Comparison of ENCODE assay signal across 17 cellular contexts in the genomic region with DNA sequence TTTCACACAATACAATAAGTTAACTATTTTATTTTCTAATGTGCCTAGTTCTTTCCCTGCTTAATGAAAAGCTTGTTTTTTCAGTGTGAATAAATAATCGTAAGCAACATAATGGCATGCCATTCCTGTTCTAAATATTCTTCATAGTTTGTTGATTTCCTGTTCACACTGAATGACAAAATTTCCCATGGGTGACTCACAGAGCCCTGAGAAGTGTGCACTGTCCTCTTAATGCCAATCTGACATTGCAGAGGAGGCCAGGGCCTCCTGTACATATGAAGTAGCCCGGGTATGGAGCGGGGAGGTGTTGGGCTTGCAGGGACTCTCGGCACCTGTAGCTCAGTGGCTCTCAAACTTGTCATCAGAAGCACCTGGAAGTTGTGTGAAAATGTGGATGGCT. TPM values are rescaled to one million over a fixed set of nuclear protein-coding genes. Genes with fewer than 3 reads are reported as not detected.
A peak's percentile ranks its signal among the peaks of the same experiment; 100 is the strongest.
DNase-seq lines count a peak whose midpoint lies in the region; ATAC-seq, FAIRE-seq and TF ChIP-seq lines count a peak whose summit lies in the region.
"Had no signal": no experiment of that assay in that cellular context is flagged by ENCODE, and none has a peak within 500 bp of the region (broad histone marks: within the 10 kb centered on the region; RNA-seq: fewer than 3 reads in every experiment).

No MANE protein-coding gene starts in this region.

- POLR2A ChIA-PET in PC-9 (lab: Charles Lee; ENCODE audit: unreplicated experiment), result no interaction called here

- H3K27me3 ChIP-seq in PC-9 (ENCODE audit: insufficient read depth, low read depth), result no peaks in the 10 kb centered on the region
- no peaks in the 10 kb centered on the region for H3K27me3 ChIP-seq in right lobe of liver

- peaks cover 0 to 10% of the 10 kb centered on the region in 2 donors for H3K9me3 Mint-ChIP-seq in stimulated activated naive CD8-positive, alpha-beta T cell treated with anti-CD3 and anti-CD28 coated beads, Interleukin-15, amount 100 ng/mL, for 72 hours

- H3K9me2 ChIP-seq in PC-9 (ENCODE audit: insufficient read depth), result no peaks in the 10 kb centered on the region

- peaks cover 41% of the 10 kb centered on the region for H3K27me3 Mint-ChIP-seq in stimulated activated naive CD8-positive, alpha-beta T cell treated with anti-CD3 and anti-CD28 coated beads, Interleukin-15, amount 100 ng/mL, for 72 hours

- no TSS peak for BruUV-seq in PC-9 (replicated peaks; lab: Mats Ljungman, UMichigan)

- no peak for TF ChIP-seq CTCF in PC-9 (conservative IDR thresholded peaks at IDR 0.05)
- no peak for TF ChIP-seq CTCF in epithelial cell of esophagus (IDR thresholded peaks at IDR 0.05; ENCODE audit: insufficient read depth, low read depth, low read length, missing control alignments)
- no peak for TF ChIP-seq CTCF in right lobe of liver (IDR thresholded peaks at IDR 0.05)

- H3K4me3 Mint-ChIP-seq in stimulated activated naive CD8-positive, alpha-beta T cell treated with anti-CD3 and anti-CD28 coated beads, Interleukin-15, amount 100 ng/mL, for 72 hours, result no peak overlapping the region

- no peak for FAIRE-seq in urothelium cell line (lab: Jason Lieb, UNC)
- FAIRE-seq: A204.1, H54 had no signal

- H3K4me1 Mint-ChIP-seq in stimulated activated naive CD8-positive, alpha-beta T cell treated with anti-CD3 and anti-CD28 coated beads, Interleukin-15, amount 100 ng/mL, for 72 hours, result peaks cover 31% of the 10 kb centered on the region

- no peak overlapping the region for H3K4me3 ChIP-seq in PC-9
- no peak overlapping the region for H3K4me3 ChIP-seq in epithelial cell of esophagus (ENCODE audit: low read length)
- H3K4me3 ChIP-seq in right lobe of liver, result no peak overlapping the region

- H3K4me1 ChIP-seq in PC-9 (replicated peaks; ENCODE audit: insufficient read depth), result no peaks in the 10 kb centered on the region
- H3K4me1 ChIP-seq in right lobe of liver, result no peaks in the 10 kb centered on the region

- CTCF ChIA-PET in PC-9 (lab: Charles Lee), result interaction anchor here (0.5 kb wide), 1 partner anchor 66 kb away, joined by 4 read pairs; no protein-coding TSS in a partner anchor

- peak; percentile 49 for ATAC-seq in stimulated activated naive CD8-positive, alpha-beta T cell treated with anti-CD3 and anti-CD28 coated beads, Interleukin-15, Interleukin-2, amounts not matched to agents 100 U/mL and 50 U/mL, for 24 hours
- ATAC-seq in stimulated activated naive CD8-positive, alpha-beta T cell treated with anti-CD3 and anti-CD28 coated beads, Interleukin-15, amount 100 ng/mL, for 72 hours, result no peak
- ATAC-seq in GM19035 (IDR thresholded peaks at IDR 0.05; ENCODE audit: unreplicated experiment), result no peak
- no peak for ATAC-seq in right lobe of liver

- H3K27ac ChIP-seq in PC-9 (no peak overlapping the region), right lobe of liver (no peak overlapping the region)
- H3K27ac ChIP-seq: C4-2B, HL-60 had no signal

- no peak overlapping the region for H3K27ac Mint-ChIP-seq in stimulated activated naive CD8-positive, alpha-beta T cell treated with anti-CD3 and anti-CD28 coated beads, Interleukin-15, amount 100 ng/mL, for 72 hours

- no peak for TF ChIP-seq POLR2A in right lobe of liver (IDR thresholded peaks at IDR 0.05)

- no peaks in the 10 kb centered on the region for H3K36me3 ChIP-seq in PC-9 (ENCODE audit: low read depth)
- no peaks in the 10 kb centered on the region for H3K36me3 ChIP-seq in right lobe of liver

- no peaks in the 10 kb centered on the region for H3K79me2 ChIP-seq in PC-9 (ENCODE audit: low read depth)

- 82% methylated on average over 4 of the region's 4 CpGs for WGBS in right lobe of liver (ENCODE audit: insufficient coverage, low coverage, low lambda C conversion rate, missing lambda C conversion rate)

- DNase-seq in stimulated activated naive CD8-positive, alpha-beta T cell treated with anti-CD3 and anti-CD28 coated beads, Interleukin-15, Interleukin-2, amounts not matched to agents 100 U/mL and 50 U/mL, for 24 hours, result no peak
- no peak for DNase-seq in stimulated activated naive CD8-positive, alpha-beta T cell treated with anti-CD3 and anti-CD28 coated beads, Interleukin-15, amount 100 ng/mL, for 72 hours
- DNase-seq in PC-9 (peak; percentile 3 to 47), epithelial cell of esophagus (ENCODE audit: low read depth) (peak; percentile 34), urothelium cell line (ENCODE audit: low spot score) (peak; percentile 39), SKM-1 treated with dmso at 0.1 percent for 144 hours (lab: John Stamatoyannopoulos, UW; ENCODE audit: unreplicated experiment) (no peak), right lobe of liver (no peak)
- DNase-seq: DMS 273 treated with DMSO at 0.1 percent for 48 hours, NCI-H1436, NCI-H2029, NCI-H510A, NCI-H774 had no signal

- H3K4me2 ChIP-seq in PC-9, result no peak overlapping the region

- H3F3A ChIP-seq in PC-9 (ENCODE audit: insufficient read depth, low read depth), result 0 out of 2 replicates have a peak, but pooled peaks cover 4% of the 10 kb centered on the region

- H3K9me3 ChIP-seq in PC-9 (ENCODE audit: insufficient read depth, low read depth) (no peaks in the 10 kb centered on the region), right lobe of liver (no peaks in the 10 kb centered on the region)

- intact Hi-C loops in PC-9 (cut with micrococcal nuclease; ENCODE audit: unreplicated experiment), result no loop called here
- intact Hi-C loops in right lobe of liver (cut with DNase I), result no loop called here

- no peak overlapping the region for H2AFZ ChIP-seq in PC-9

- H4K20me1 ChIP-seq in PC-9 (ENCODE audit: insufficient read depth), result no peaks in the 10 kb centered on the region

RNA-seq across cellular contexts. Expression of gene CCR3, which starts 24.3 kb away (rescaled TPM):
- total RNA-seq in PC-9 (2021), result 1.7 and 3.1 TPM in 2 replicates
- under 1 TPM in 1 of 6 experiments, not detected in 5; 0.27 TPM for total RNA-seq in right lobe of liver

RNA-seq across cellular contexts. Expression of gene CCR1, which starts 58.5 kb away (rescaled TPM):
- total RNA-seq in PC-9 (2021) (0.28 TPM in 1 of 2 replicates, not detected in the other), right lobe of liver (10 to 100 TPM in 1 of 6 experiments, 1 to 10 TPM in 5; 1.6 to 17.3 (median 3.1) TPM)

Comparison
In these comparisons a context has a peak if more than half of its experiments do, and no peak if none do; other contexts are left out.
1. DNase-seq: peak in PC-9 (2 of 2), epithelial cell of esophagus (single experiment) and urothelium cell line (single experiment); none in stimulated activated naive CD8-positive, alpha-beta T cell treated with anti-CD3 and anti-CD28 coated beads, Interleukin-15, Interleukin-2, amounts not matched to agents 100 U/mL and 50 U/mL, for 24 hours (single experiment), stimulated activated naive CD8-positive, alpha-beta T cell treated with anti-CD3 and anti-CD28 coated beads, Interleukin-15, amount 100 ng/mL, for 72 hours (0 of 2), SKM-1 treated with dmso at 0.1 percent for 144 hours (single experiment) and right lobe of liver (0 of 3).